8 cellular contexts compared by ENCODE assay signal in genomic region chr9:136533775-136534157, GRCh38. TPM values are rescaled to one million over a fixed set of nuclear protein-coding genes. Genes with fewer than 3 reads are reported as not detected.
A peak's percentile ranks its signal among the peaks of the same experiment; 100 is the strongest.
DNase-seq lines count a peak whose midpoint lies in the region; ATAC-seq lines count a peak whose summit lies in the region.

No MANE protein-coding gene starts in this region.

- H3K36me3 ChIP-seq in Karpas-422 (ENCODE audit: insufficient read depth, low read length): no peaks in the 10 kb centered on the region
- no peaks in the 10 kb centered on the region for H3K36me3 ChIP-seq in MG63

- H3K9me2 ChIP-seq in Karpas-422 (replicated peaks; ENCODE audit: insufficient read depth, low read length): no peaks in the 10 kb centered on the region

- ATAC-seq in right cardiac atrium (peak; percentile 8 to 36), GM21717 (IDR thresholded peaks at IDR 0.05; ENCODE audit: unreplicated experiment) (no peak), HG02973 (IDR thresholded peaks at IDR 0.05; ENCODE audit: unreplicated experiment) (no peak)

- no peaks in the 10 kb centered on the region for H3K9me3 ChIP-seq in Karpas-422 (ENCODE audit: low read length)
- H3K9me3 ChIP-seq in right cardiac atrium (ENCODE audit: control insufficient read depth, low read length): no peaks in the 10 kb centered on the region
- no peaks in the 10 kb centered on the region for H3K9me3 ChIP-seq in MG63

- H3K4me3 ChIP-seq in Karpas-422 (ENCODE audit: low read length) (no peak overlapping the region), right cardiac atrium (ENCODE audit: low read length) (no peak overlapping the region), MG63 (no peak overlapping the region)

- intact Hi-C loops in right cardiac atrium (cut with DNase I): no loop called here

- H3K4me2 ChIP-seq in Karpas-422 (ENCODE audit: low read depth, low read length, poor library complexity, severe bottlenecking): no peak overlapping the region

- H3K27me3 ChIP-seq in Karpas-422 (ENCODE audit: low read length) (no peaks in the 10 kb centered on the region), right cardiac atrium (ENCODE audit: control insufficient read depth, insufficient read depth) (no peaks in the 10 kb centered on the region), MG63 (no peaks in the 10 kb centered on the region)

- H3K27ac ChIP-seq in Karpas-422 (ENCODE audit: low read length): no peak overlapping the region
- peak overlapping the region; percentile 37 for H3K27ac ChIP-seq in right cardiac atrium (ENCODE audit: low read length)

- no peak overlapping the region for H3K9ac ChIP-seq in Karpas-422 (ENCODE audit: low read length)

- H2AFZ ChIP-seq in Karpas-422 (ENCODE audit: low read length): no peak overlapping the region

- WGBS in right cardiac atrium: 60% methylated on average over 22 of the region's 22 CpGs

- no peaks in the 10 kb centered on the region for H3K79me2 ChIP-seq in Karpas-422 (ENCODE audit: low read length)

- peaks cover 21% of the 10 kb centered on the region for H3K4me1 ChIP-seq in Karpas-422 (ENCODE audit: low read length)
- peaks cover 19% of the 10 kb centered on the region for H3K4me1 ChIP-seq in right cardiac atrium (ENCODE audit: control insufficient read depth, insufficient read depth, low read length)

- H4K20me1 ChIP-seq in Karpas-422 (ENCODE audit: insufficient read depth, low read depth, low read length): peaks cover 35% of the 10 kb centered on the region; the same call in 1 of the 2 replicates

- DNase-seq in Karpas-422 (peak; percentile 53), activated T-cell treated with anti-CD3 and anti-CD28 coated beads for 4 hours (peak; percentile 74), right cardiac atrium (peak in 2 of 3 donors; percentile 73 to 80), MG63 (no peak), NCI-H748 treated with DMSO at 0.1 percent for 48 hours (lab: John Stamatoyannopoulos, UW) (no peak)
- peak; percentile 74 to 76 for DNase-seq in stimulated activated CD8-positive, alpha-beta memory T cell treated with anti-CD3 and anti-CD28 coated beads, Interleukin-2, amount 100 ng/mL, for 48 hours (ENCODE audit: low read depth in 2 of 2)

RNA-seq across cellular contexts. Expression of gene NOTCH1, which starts 12.1 kb away (rescaled TPM):
- 4.3 and 15.0 TPM in 2 replicates for total RNA-seq in Karpas-422 (2014; rRNA removed; shearing (Covaris generic); ENCODE audit: low replicate concordance)
- 10 to 100 TPM; 20.4 to 31.9 (median 29.4) TPM for total RNA-seq in right cardiac atrium
- 10.8 TPM for polyA plus RNA-seq in right cardiac atrium
- total RNA-seq in MG63 (2014; rRNA removed; shearing (Covaris generic); ENCODE audit: low replicate concordance): 4.4 and 4.7 TPM in 2 replicates

RNA-seq across cellular contexts. Expression of gene SEC16A, which starts 50.9 kb away (rescaled TPM):
- 21.5 and 26.6 TPM in 2 replicates for total RNA-seq in Karpas-422 (2014; rRNA removed; shearing (Covaris generic); ENCODE audit: low replicate concordance)
- total RNA-seq in right cardiac atrium: 10 to 100 TPM; 24.2 to 35.3 (median 28.6) TPM
- 23.1 TPM for polyA plus RNA-seq in right cardiac atrium
- 4.3 and 7.5 TPM in 2 replicates for total RNA-seq in MG63 (2014; rRNA removed; shearing (Covaris generic); ENCODE audit: low replicate concordance)

Comparison
In these comparisons a context has a peak if more than half of its experiments do, and no peak if none do; other contexts are left out.
1. DNase-seq: peak in Karpas-422 (single experiment), activated T-cell treated with anti-CD3 and anti-CD28 coated beads for 4 hours (single experiment), right cardiac atrium (2 of 3) and stimulated activated CD8-positive, alpha-beta memory T cell treated with anti-CD3 and anti-CD28 coated beads, Interleukin-2, amount 100 ng/mL, for 48 hours (2 of 2); none in MG63 (single experiment) and NCI-H748 treated with DMSO at 0.1 percent for 48 hours (single experiment).
2. ATAC-seq: peak in right cardiac atrium (2 of 2); none in GM21717 (single experiment) and HG02973 (single experiment).